Comparison of ENCODE assay signal across 8 cellular contexts in the genomic region with DNA sequence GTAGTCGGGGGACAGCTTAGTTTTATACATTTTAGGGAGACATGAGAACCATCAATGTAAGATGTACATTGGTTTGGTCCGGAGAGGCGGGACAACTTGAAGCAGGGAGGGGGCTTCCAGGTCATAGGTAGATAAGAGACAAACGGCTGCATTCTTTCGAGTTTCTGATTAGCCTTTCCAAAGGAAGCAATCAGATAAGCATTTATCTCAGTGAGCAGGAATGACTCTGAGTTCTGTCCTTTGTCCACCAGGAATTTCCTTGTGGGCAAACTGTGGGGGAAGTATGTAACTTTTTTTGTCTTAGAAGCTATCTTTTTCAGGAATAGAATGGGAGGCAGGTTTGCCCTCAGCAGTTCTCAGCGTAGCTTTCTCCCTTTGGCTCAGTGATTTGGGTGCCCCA. TPM values are rescaled to one million over a fixed set of nuclear protein-coding genes. Genes with fewer than 3 reads are reported as not detected.
DNase-seq lines count a peak whose midpoint lies in the region; ATAC-seq and TF ChIP-seq lines count a peak whose summit lies in the region.

No MANE protein-coding gene starts in this region.

- H3K27me3 Mint-ChIP-seq in CD14-positive monocyte (ENCODE audit: low read depth in 3 of 3) (peaks cover 0 to 2% (median 2%) of the 10 kb centered on the region in 3 donors), nephron progenitor cell (ENCODE audit: low read depth, poor library complexity) (peaks cover 5% of the 10 kb centered on the region)
- no peaks in the 10 kb centered on the region for H3K27me3 Mint-ChIP-seq in central memory CD8-positive, alpha-beta T cell

- H3K36me3 Mint-ChIP-seq in CD14-positive monocyte (peaks cover 38 to 49% of the 10 kb centered on the region in 2 donors), nephron progenitor cell (ENCODE audit: low read depth) (peaks cover 48% of the 10 kb centered on the region)
- peaks cover 24% of the 10 kb centered on the region for H3K36me3 Mint-ChIP-seq in central memory CD8-positive, alpha-beta T cell (ENCODE audit: insufficient read depth)

- H3K27ac ChIP-seq in KMS-11 (no peak overlapping the region), uterus (no peak overlapping the region)

- H3K27me3 ChIP-seq in KMS-11 (ENCODE audit: insufficient read depth, low read depth) (peaks cover 10% of the 10 kb centered on the region), uterus (no peaks in the 10 kb centered on the region)

- no peak for DNase-seq in CD14-positive monocyte (ENCODE audit: low spot score)
- no peak for DNase-seq in central memory CD8-positive, alpha-beta T cell (ENCODE audit: low spot score in 2 of 2)
- no peak for DNase-seq in nephron progenitor cell
- DNase-seq in uterus, result no peak
- DNase-seq in Kasumi-1 (lab: John Stamatoyannopoulos, UW), result no peak

- H2AFZ ChIP-seq in KMS-11 (ENCODE audit: low read depth), result no peak overlapping the region

- H3K9ac ChIP-seq in KMS-11, result no peak overlapping the region

- no peaks in the 10 kb centered on the region for H3K9me3 ChIP-seq in uterus

- H3K4me1 ChIP-seq in KMS-11 (ENCODE audit: low read depth, poor library complexity, severe bottlenecking), result peaks cover 50% of the 10 kb centered on the region
- H3K4me1 ChIP-seq in uterus, result no peaks in the 10 kb centered on the region

- ATAC-seq in central memory CD8-positive, alpha-beta T cell (replicated peaks; ENCODE audit: extremely low read depth, poor library complexity, severe bottlenecking), result no peak
- ATAC-seq in GM19463 (IDR thresholded peaks at IDR 0.05; ENCODE audit: unreplicated experiment) (no peak), esophagus mucosa (no peak)

- H3K36me3 ChIP-seq in KMS-11 (ENCODE audit: insufficient read depth) (peaks cover 14% of the 10 kb centered on the region), uterus (no peaks in the 10 kb centered on the region)

- peak overlapping the region; percentile 91 to 93 for H3K4me3 Mint-ChIP-seq in CD14-positive monocyte
- peak overlapping the region; percentile 87 for H3K4me3 Mint-ChIP-seq in central memory CD8-positive, alpha-beta T cell
- H3K4me3 Mint-ChIP-seq in nephron progenitor cell, result peak overlapping the region; percentile 96

- H3K4me1 Mint-ChIP-seq in CD14-positive monocyte (peaks cover 24% of the 10 kb centered on the region), nephron progenitor cell (peaks cover 45% of the 10 kb centered on the region)
- peaks cover 58% of the 10 kb centered on the region for H3K4me1 Mint-ChIP-seq in central memory CD8-positive, alpha-beta T cell

- H3K9me3 Mint-ChIP-seq in CD14-positive monocyte, result no peaks in the 10 kb centered on the region
- H3K9me3 Mint-ChIP-seq in central memory CD8-positive, alpha-beta T cell, result no peaks in the 10 kb centered on the region
- H3K9me3 Mint-ChIP-seq in nephron progenitor cell, result no peaks in the 10 kb centered on the region

- TF ChIP-seq CTCF in CD14-positive monocyte (IDR thresholded peaks at IDR 0.05) (no peak), KMS-11 (conservative IDR thresholded peaks at IDR 0.05; ENCODE audit: low read depth, low read length) (no peak), nephron progenitor cell (IDR thresholded peaks at IDR 0.05) (no peak), uterus (IDR thresholded peaks at IDR 0.05) (no peak)

- peak overlapping the region; percentile 81 for H3K4me2 ChIP-seq in KMS-11

- intact Hi-C loops in CD14-positive monocyte (cut with micrococcal nuclease) (loop anchor here in 1 of 2 donors (10.0 kb wide), 1 partner anchor 280 kb away; the partner anchor contains the start of gene GID8), uterus (cut with DNase I; ENCODE audit: low total_unique reads) (no loop called here)

- H3K4me3 ChIP-seq in KMS-11 (IDR thresholded peaks at IDR 0.05; ENCODE audit: insufficient read depth, low read depth, low read length) (no peak overlapping the region), uterus (no peak overlapping the region)

- H3K27ac Mint-ChIP-seq in CD14-positive monocyte, result peak overlapping the region in 3 of 7 donors; percentile 20 to 94 (median 44)
- H3K27ac Mint-ChIP-seq in central memory CD8-positive, alpha-beta T cell (ENCODE audit: low read depth), result peak overlapping the region; percentile 92
- H3K27ac Mint-ChIP-seq in nephron progenitor cell, result peak overlapping the region; percentile 70

- no peak for TF ChIP-seq POLR2A in uterus (IDR thresholded peaks at IDR 0.05)

- peaks cover 11% of the 10 kb centered on the region; the same call in 1 of the 2 replicates for H4K20me1 ChIP-seq in KMS-11 (ENCODE audit: insufficient read depth)

- peaks cover 62% of the 10 kb centered on the region for H3K79me2 ChIP-seq in KMS-11 (ENCODE audit: insufficient read depth, low read depth)

RNA-seq across cellular contexts. Expression of gene YTHDF1, which starts 1.4 kb away (rescaled TPM):
- polyA plus RNA-seq in CD14-positive monocyte, result 10 to 100 TPM; 18.0 to 25.9 TPM
- total RNA-seq in uterus, result 10 to 100 TPM; 17.9 to 35.8 (median 25.8) TPM
- total RNA-seq in esophagus mucosa, result 22.5 TPM

RNA-seq across cellular contexts. Expression of gene BIRC7, which starts 21.2 kb away (rescaled TPM):
- not detected for polyA plus RNA-seq in CD14-positive monocyte
- not detected for total RNA-seq in uterus
- total RNA-seq in esophagus mucosa, result not detected

RNA-seq across cellular contexts. Expression of gene NKAIN4, which starts 39.7 kb away (rescaled TPM):
- polyA plus RNA-seq in CD14-positive monocyte, result not detected
- total RNA-seq in uterus (10 to 100 TPM in 1 of 4 donors, not detected in 3; 40.9 TPM), esophagus mucosa (not detected)

RNA-seq across cellular contexts. Expression of gene ARFGAP1, which starts 58.1 kb away (rescaled TPM):
- polyA plus RNA-seq in CD14-positive monocyte, result 10 to 100 TPM; 11.2 to 14.1 TPM
- total RNA-seq in uterus (100 to 1,000 TPM in 2 of 4 donors, 10 to 100 TPM in 2; 34.4 to 306 (median 99.3) TPM), esophagus mucosa (26.3 TPM)
